ENCODE assay signal across 29 cellular contexts in the genomic region with DNA sequence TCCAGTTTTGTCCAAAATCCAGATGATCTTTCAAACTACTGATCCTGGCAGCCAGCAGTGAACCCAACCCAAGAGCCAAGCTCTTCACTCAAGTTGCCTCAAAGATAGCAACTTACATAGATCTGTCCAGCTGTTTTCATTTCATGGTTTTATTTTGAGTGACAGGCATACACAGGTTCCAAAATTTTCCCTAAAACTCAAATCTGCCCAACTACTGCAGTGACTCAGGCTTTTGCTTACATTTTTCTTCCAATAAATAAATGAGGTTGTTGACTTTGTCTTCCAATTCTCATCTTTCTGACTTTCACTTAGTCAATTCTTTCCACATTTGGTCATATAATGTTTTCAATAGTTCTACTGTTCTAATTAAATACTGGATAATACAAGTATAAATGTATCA.
"Had no signal": no experiment of that assay in that cellular context is flagged by ENCODE, and none has a peak within 500 bp of the region (broad histone marks: within the 10 kb centered on the region; RNA-seq: fewer than 3 reads in every experiment).

No MANE protein-coding gene starts in this region.

- H3K4me2 ChIP-seq: neural progenitor cell had no signal

- H3K27ac ChIP-seq: neural progenitor cell, ovary, parathyroid adenoma, psoas muscle, right lobe of liver, sigmoid colon, thoracic aorta, thyroid gland, tibial nerve, upper lobe of right lung, uterus had no signal

- ATAC-seq: naive thymus-derived CD4-positive, alpha-beta T cell; natural killer cell; psoas muscle; right cardiac atrium; right lobe of liver; stimulated activated effector memory CD8-positive, alpha-beta T cell treated with anti-CD3 and anti-CD28 coated beads, Interleukin-12 subunit alpha, Interleukin-12 subunit beta, amount 100 ng/mL, for 72 hours; stimulated activated naive CD8-positive, alpha-beta T cell treated with anti-CD3 and anti-CD28 coated beads, Interleukin-15, amount 100 ng/mL, for 72 hours; stimulated activated naive CD8-positive, alpha-beta T cell treated with anti-CD3 and anti-CD28 coated beads, Interleukin-15, Interleukin-2, amounts not matched to agents 100 U/mL and 50 U/mL, for 24 hours; upper lobe of right lung had no signal

- H3K27ac Mint-ChIP-seq: naive thymus-derived CD4-positive, alpha-beta T cell; natural killer cell; neural progenitor cell; progenitor cell of endocrine pancreas; stimulated activated effector memory CD8-positive, alpha-beta T cell treated with anti-CD3 and anti-CD28 coated beads, Interleukin-12 subunit alpha, Interleukin-12 subunit beta, amount 100 ng/mL, for 72 hours; stimulated activated naive CD8-positive, alpha-beta T cell treated with anti-CD3 and anti-CD28 coated beads, Interleukin-15, amount 100 ng/mL, for 72 hours; type B pancreatic cell had no signal

- H3K4me1 ChIP-seq: neural progenitor cell, parathyroid adenoma, psoas muscle, right lobe of liver, sigmoid colon, thyroid gland, tibial nerve, upper lobe of right lung, uterus had no signal

- H3K36me3 ChIP-seq: ovary, right lobe of liver, sigmoid colon, thoracic aorta, thyroid gland, tibial nerve, upper lobe of right lung, uterus had no signal

- H3K9me3 ChIP-seq: ovary, psoas muscle, right lobe of liver, sigmoid colon, thoracic aorta, thyroid gland, uterus had no signal

- H3K4me1 Mint-ChIP-seq: naive thymus-derived CD4-positive, alpha-beta T cell; natural killer cell; neural progenitor cell; stimulated activated effector memory CD8-positive, alpha-beta T cell treated with anti-CD3 and anti-CD28 coated beads, Interleukin-12 subunit alpha, Interleukin-12 subunit beta, amount 100 ng/mL, for 72 hours; stimulated activated naive CD8-positive, alpha-beta T cell treated with anti-CD3 and anti-CD28 coated beads, Interleukin-15, amount 100 ng/mL, for 72 hours had no signal

- H3K27me3 Mint-ChIP-seq: naive thymus-derived CD4-positive, alpha-beta T cell; progenitor cell of endocrine pancreas; stimulated activated naive CD8-positive, alpha-beta T cell treated with anti-CD3 and anti-CD28 coated beads, Interleukin-15, amount 100 ng/mL, for 72 hours; type B pancreatic cell had no signal

- H3K9me3 Mint-ChIP-seq: neural progenitor cell, type B pancreatic cell had no signal

- DNase-seq: naive thymus-derived CD4-positive, alpha-beta T cell; natural killer cell; occipital lobe; ovary; posterior cingulate gyrus; psoas muscle; right cardiac atrium; right lobe of liver; sigmoid colon; small intestine; stimulated activated CD4-positive, alpha-beta T cell treated with anti-CD3 and anti-CD28 coated beads, Interleukin-15, amount 100 ng/mL, for 24 hours; stimulated activated CD4-positive, alpha-beta T cell treated with anti-CD3 and anti-CD28 coated beads, Interleukin-2, amount 100 ng/mL, for 24 hours; stimulated activated CD4-positive, alpha-beta T cell treated with anti-CD3 and anti-CD28 coated beads, Interleukin-2, amount 100 ng/mL, for 48 hours; stimulated activated CD4-positive, alpha-beta T cell treated with anti-CD3 and anti-CD28 coated beads, Interleukin-4, amount 100 ng/mL, for 24 hours; stimulated activated naive CD4-positive, alpha-beta T cell; stimulated activated naive CD8-positive, alpha-beta T cell treated with anti-CD3 and anti-CD28 coated beads, Interleukin-15, amount 100 ng/mL, for 72 hours; stimulated activated naive CD8-positive, alpha-beta T cell treated with anti-CD3 and anti-CD28 coated beads, Interleukin-15, Interleukin-2, amounts not matched to agents 100 U/mL and 50 U/mL, for 24 hours; substantia nigra; thyroid gland; upper lobe of right lung; uterus had no signal

- H3K4me3 Mint-ChIP-seq: naive thymus-derived CD4-positive, alpha-beta T cell; natural killer cell; nephron; neural progenitor cell; stimulated activated effector memory CD8-positive, alpha-beta T cell treated with anti-CD3 and anti-CD28 coated beads, Interleukin-12 subunit alpha, Interleukin-12 subunit beta, amount 100 ng/mL, for 72 hours; stimulated activated naive CD8-positive, alpha-beta T cell treated with anti-CD3 and anti-CD28 coated beads, Interleukin-15, amount 100 ng/mL, for 72 hours; type B pancreatic cell had no signal

- H3K79me2 ChIP-seq: parathyroid adenoma had no signal

- H2AFZ ChIP-seq: neural progenitor cell, parathyroid adenoma had no signal

- H3K9ac ChIP-seq: neural progenitor cell, parathyroid adenoma had no signal

- H3K4me3 ChIP-seq: neural progenitor cell, ovary, psoas muscle, right lobe of liver, sigmoid colon, thoracic aorta, thyroid gland, tibial nerve, upper lobe of right lung, uterus had no signal

- H3K27me3 ChIP-seq: neural progenitor cell, ovary, right lobe of liver, sigmoid colon, thyroid gland, tibial nerve, upper lobe of right lung, uterus had no signal

- H3K36me3 Mint-ChIP-seq: naive thymus-derived CD4-positive, alpha-beta T cell; neural progenitor cell; stimulated activated effector memory CD8-positive, alpha-beta T cell treated with anti-CD3 and anti-CD28 coated beads, Interleukin-12 subunit alpha, Interleukin-12 subunit beta, amount 100 ng/mL, for 72 hours; type B pancreatic cell had no signal
